21 cellular contexts compared by ENCODE assay signal in genomic region chr3:169094204-169094603, GRCh38.
"Had no signal": no experiment of that assay in that cellular context is flagged by ENCODE, and none has a peak within 500 bp of the region (broad histone marks: within the 10 kb centered on the region; RNA-seq: fewer than 3 reads in every experiment).

No MANE protein-coding gene starts in this region.

- FAIRE-seq: keratinocyte had no signal

- DNase-seq: effector memory CD8-positive, alpha-beta T cell; esophagus squamous epithelium; foreskin keratinocyte; immature natural killer cell; left cardiac atrium; left ventricle myocardium superior; mesenchymal stem cell; midbrain; nucleus accumbens; ovary; right cardiac atrium; stimulated activated CD4-positive, alpha-beta T cell treated with anti-CD3 and anti-CD28 coated beads, Interleukin-2, amount 100 ng/mL, for 48 hours; stimulated activated naive CD4-positive, alpha-beta T cell treated with Interleukin-2 at 50 U/mL for 16 hours; tibial artery; upper lobe of left lung; uterus had no signal

- ATAC-seq: effector memory CD8-positive, alpha-beta T cell; foreskin keratinocyte; left cardiac atrium; left ventricle myocardium superior; natural killer cell treated with Interleukin-12 subunit alpha and Interleukin-12 subunit beta and Interleukin-15 and Interleukin-18, amount 100 ng/mL, for 72 hours; right cardiac atrium had no signal

- H3K4me2 ChIP-seq: neural progenitor cell, smooth muscle cell had no signal

- H3K9ac ChIP-seq: neural progenitor cell had no signal

- H3K4me3 ChIP-seq: esophagus squamous epithelium, lung, neural progenitor cell, ovary, smooth muscle cell, tibial artery, upper lobe of left lung, uterus had no signal

- H3K9me3 ChIP-seq: esophagus squamous epithelium, ovary, tibial artery, upper lobe of left lung, uterus had no signal

- H3K4me1 ChIP-seq: neural progenitor cell, tibial artery, upper lobe of left lung, uterus had no signal

- H3K27me3 ChIP-seq: esophagus squamous epithelium, foreskin keratinocyte, neural progenitor cell, ovary, tibial artery, upper lobe of left lung, uterus had no signal

- H2AFZ ChIP-seq: neural progenitor cell had no signal

- H3K27ac ChIP-seq: esophagus squamous epithelium, foreskin keratinocyte, neural progenitor cell, ovary, tibial artery, upper lobe of left lung, uterus had no signal

- H3K36me3 ChIP-seq: neural progenitor cell, ovary, tibial artery, uterus had no signal
